1 cellular context compared by ENCODE assay signal in the genomic region with DNA sequence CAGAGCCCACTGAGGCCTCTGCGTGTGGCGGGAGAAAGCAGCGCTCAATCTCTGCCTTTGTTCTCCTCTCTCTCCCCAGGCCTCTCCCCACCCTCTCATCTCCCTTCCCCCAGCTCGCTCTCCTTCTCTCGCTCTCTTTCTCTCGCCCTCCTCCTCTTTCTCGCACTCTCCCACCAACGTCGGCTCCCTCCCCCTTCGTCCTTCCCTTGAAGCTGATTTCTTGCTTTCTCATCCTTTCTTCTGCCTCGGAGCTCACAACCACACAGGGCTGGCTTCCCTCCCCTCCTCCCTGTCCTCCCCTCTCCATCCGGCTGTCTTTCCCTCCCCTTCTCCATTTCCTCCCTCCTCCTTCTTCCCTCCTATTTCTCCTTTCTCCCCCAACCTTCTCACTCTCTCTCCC.
TF ChIP-seq lines count a peak whose summit lies in the region.

No MANE protein-coding gene starts in this region.

TF ChIP-seq in neural cell, 6 proteins besides CTCF, POLR2A, EP300 and RAD21 (continued from another document):
- TF ChIP-seq, protein P1, sequence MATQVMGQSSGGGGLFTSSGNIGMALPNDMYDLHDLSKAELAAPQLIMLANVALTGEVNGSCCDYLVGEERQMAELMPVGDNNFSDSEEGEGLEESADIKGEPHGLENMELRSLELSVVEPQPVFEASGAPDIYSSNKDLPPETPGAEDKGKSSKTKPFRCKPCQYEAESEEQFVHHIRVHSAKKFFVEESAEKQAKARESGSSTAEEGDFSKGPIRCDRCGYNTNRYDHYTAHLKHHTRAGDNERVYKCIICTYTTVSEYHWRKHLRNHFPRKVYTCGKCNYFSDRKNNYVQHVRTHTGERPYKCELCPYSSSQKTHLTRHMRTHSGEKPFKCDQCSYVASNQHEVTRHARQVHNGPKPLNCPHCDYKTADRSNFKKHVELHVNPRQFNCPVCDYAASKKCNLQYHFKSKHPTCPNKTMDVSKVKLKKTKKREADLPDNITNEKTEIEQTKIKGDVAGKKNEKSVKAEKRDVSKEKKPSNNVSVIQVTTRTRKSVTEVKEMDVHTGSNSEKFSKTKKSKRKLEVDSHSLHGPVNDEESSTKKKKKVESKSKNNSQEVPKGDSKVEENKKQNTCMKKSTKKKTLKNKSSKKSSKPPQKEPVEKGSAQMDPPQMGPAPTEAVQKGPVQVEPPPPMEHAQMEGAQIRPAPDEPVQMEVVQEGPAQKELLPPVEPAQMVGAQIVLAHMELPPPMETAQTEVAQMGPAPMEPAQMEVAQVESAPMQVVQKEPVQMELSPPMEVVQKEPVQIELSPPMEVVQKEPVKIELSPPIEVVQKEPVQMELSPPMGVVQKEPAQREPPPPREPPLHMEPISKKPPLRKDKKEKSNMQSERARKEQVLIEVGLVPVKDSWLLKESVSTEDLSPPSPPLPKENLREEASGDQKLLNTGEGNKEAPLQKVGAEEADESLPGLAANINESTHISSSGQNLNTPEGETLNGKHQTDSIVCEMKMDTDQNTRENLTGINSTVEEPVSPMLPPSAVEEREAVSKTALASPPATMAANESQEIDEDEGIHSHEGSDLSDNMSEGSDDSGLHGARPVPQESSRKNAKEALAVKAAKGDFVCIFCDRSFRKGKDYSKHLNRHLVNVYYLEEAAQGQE (IDR thresholded peaks at IDR 0.05; ENCODE audit: borderline replicate concordance): peak; percentile 31
